14 cellular contexts compared by ENCODE assay signal in the genomic region with DNA sequence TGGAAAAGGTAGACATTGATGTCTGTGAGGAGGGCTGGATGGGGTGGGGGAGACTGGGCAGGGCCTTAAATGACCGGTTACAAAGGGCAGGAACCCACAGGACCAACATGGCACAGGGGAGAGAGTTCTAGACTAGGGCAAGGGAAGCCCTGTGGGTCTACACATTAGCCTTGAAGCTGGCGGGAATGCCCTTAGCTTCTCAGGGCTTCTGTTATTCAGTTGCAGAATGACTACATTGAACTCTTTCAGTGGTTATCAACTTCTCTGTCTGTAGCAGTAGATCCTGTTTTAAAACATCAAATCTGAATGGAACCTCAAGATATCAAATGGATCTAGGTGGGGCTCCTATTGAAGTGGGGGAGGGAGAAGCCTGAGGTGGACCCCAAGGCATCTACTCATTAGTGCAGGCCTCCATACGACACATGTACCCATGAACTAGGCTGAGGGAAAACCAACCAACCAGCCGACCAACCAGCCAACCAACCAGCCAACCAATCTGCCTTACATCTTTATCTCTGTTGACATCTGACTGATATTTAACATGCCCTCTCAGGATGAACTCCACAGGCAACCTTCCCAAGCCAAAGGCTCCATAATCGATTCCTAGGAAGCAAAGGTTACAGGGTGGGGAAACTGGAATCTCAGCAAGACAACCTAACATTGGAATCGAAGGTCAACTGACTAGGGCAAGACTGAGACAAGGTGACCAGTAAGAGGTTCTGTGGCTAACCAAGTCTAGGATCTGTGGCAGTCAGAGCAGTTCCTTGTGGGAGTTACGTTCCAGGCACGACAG. TPM values are rescaled to one million over a fixed set of nuclear protein-coding genes. Genes with fewer than 3 reads are reported as not detected.
A peak's percentile ranks its signal among the peaks of the same experiment; 100 is the strongest.
DNase-seq lines count a peak whose midpoint lies in the region; ATAC-seq, FAIRE-seq and TF ChIP-seq lines count a peak whose summit lies in the region.
"Had no signal": no experiment of that assay in that cellular context is flagged by ENCODE, and none has a peak within 500 bp of the region (broad histone marks: within the 10 kb centered on the region; RNA-seq: fewer than 3 reads in every experiment).

No MANE protein-coding gene starts in this region.

- H3K4me3 Mint-ChIP-seq in Calu3 (ENCODE audit: low read depth, unreplicated experiment) = no peak overlapping the region

- no peak for DNase-seq in Calu3
- DNase-seq in GM19239 (ENCODE audit: insufficient read length, low spot score) = no peak
- DNase-seq in activated CD4-positive, CD25-positive, alpha-beta regulatory T cell treated with anti-CD3 and anti-CD28 coated beads, Interleukin-2, amount 50 U/mL, for 72 hours = no peak
- DNase-seq in stimulated activated naive CD4-positive, alpha-beta T cell treated with Interleukin-2 at 50 U/mL for 16 hours (lab: John Stamatoyannopoulos, UW) = no peak
- DNase-seq in SW480 (ENCODE audit: low spot score) = no peak
- no peak for DNase-seq in DMS53 (lab: John Stamatoyannopoulos, UW)
- DNase-seq: DND-41; NCI-H2081; OCI-M1; pancreas; stimulated activated CD4-positive, alpha-beta T cell treated with anti-CD3 and anti-CD28 coated beads, Interleukin-2, amount 100 ng/mL, for 24 hours had no signal

- peak overlapping the region; percentile 45 for H3K27ac Mint-ChIP-seq in Calu3 (ENCODE audit: unreplicated experiment)

- FAIRE-seq in GM19239 (lab: Jason Lieb, UNC) = peak; percentile 31
- FAIRE-seq: astrocyte, pancreas had no signal

- CTCF ChIA-PET in Calu3 (lab: Charles Lee) = no interaction called here

- ATAC-seq in HG02759 (IDR thresholded peaks at IDR 0.05; ENCODE audit: unreplicated experiment) (peak; percentile 82), HG03460 (IDR thresholded peaks at IDR 0.05; ENCODE audit: unreplicated experiment) (peak; percentile 82)
- ATAC-seq: pancreas had no signal

- no peak for TF ChIP-seq CTCF in Calu3 (IDR thresholded peaks at IDR 0.05; ENCODE audit: unreplicated experiment)

- peaks cover 21% of the 10 kb centered on the region for H3K36me3 Mint-ChIP-seq in Calu3 (ENCODE audit: insufficient read depth, unreplicated experiment)

- intact Hi-C loops in Calu3 (cut with micrococcal nuclease; ENCODE audit: unreplicated experiment) = no loop called here

- peaks cover 30% of the 10 kb centered on the region for H3K4me1 Mint-ChIP-seq in Calu3 (ENCODE audit: low read depth, unreplicated experiment)

- no peaks in the 10 kb centered on the region for H3K27me3 Mint-ChIP-seq in Calu3 (ENCODE audit: unreplicated experiment)

- no TSS peak for BruUV-seq in Calu3 (replicated peaks; lab: Mats Ljungman, UMichigan)

- peaks cover 6% of the 10 kb centered on the region for H3K9me3 Mint-ChIP-seq in Calu3 (ENCODE audit: low read depth, unreplicated experiment)

RNA-seq across cellular contexts. Expression of gene DAP, which starts 48.3 kb away (rescaled TPM):
- total RNA-seq in Calu3 (2022) = 138 and 141 TPM in 2 replicates
